ENCODE assay signal across 3 cellular contexts in genomic region chr14:25943329-25943728, GRCh38.
TF ChIP-seq lines count a peak whose summit lies in the region.

No MANE protein-coding gene starts in this region.

TF ChIP-seq in GM23338, 12 proteins besides CTCF, POLR2A, EP300 and RAD21 (continued from another document and continues in another):
- TF ChIP-seq ETS1 (IDR thresholded peaks at IDR 0.05) (no peak), CREB1 (CRISPR knock-in tag; IDR thresholded peaks at IDR 0.05; ENCODE audit: low read depth) (no peak), STAT1 (IDR thresholded peaks at IDR 0.05; ENCODE audit: unreplicated experiment) (no peak), JUNB (IDR thresholded peaks at IDR 0.05; ENCODE audit: unreplicated experiment) (no peak), ZNF114 (CRISPR knock-in tag; IDR thresholded peaks at IDR 0.05) (no peak), ZNF331 (CRISPR knock-in tag; IDR thresholded peaks at IDR 0.05; ENCODE audit: low read depth) (no peak)

TF ChIP-seq in H1, 55 proteins besides CTCF, POLR2A, EP300 and RAD21 (continued from another document):
- TF ChIP-seq FOSL1 (IDR thresholded peaks at IDR 0.05; ENCODE audit: insufficient read depth, low read depth, low read length) (no peak), CHD7 (IDR thresholded peaks at IDR 0.05; ENCODE audit: insufficient replicate concordance, low read length) (no peak)

TF ChIP-seq in neural cell, 6 proteins besides CTCF, POLR2A, EP300 and RAD21 (continued from another document):
- TF ChIP-seq REST (IDR thresholded peaks at IDR 0.05; ENCODE audit: borderline replicate concordance) (peak; percentile 60), SMC3 (conservative IDR thresholded peaks at IDR 0.05; ENCODE audit: poor library complexity) (peak; percentile 35), MXI1 (conservative IDR thresholded peaks at IDR 0.05; ENCODE audit: poor library complexity, severe bottlenecking) (no peak), TAF1 (IDR thresholded peaks at IDR 0.05; ENCODE audit: low read depth) (no peak), EZH2 (IDR thresholded peaks at IDR 0.05; ENCODE audit: borderline replicate concordance, insufficient read depth, low read length, poor library complexity, severe bottlenecking) (no peak)
TF ChIP-seq in neural cell: peak in this region for 2.
